20 cellular contexts compared by ENCODE assay signal in genomic region chr2:238955648-238956531, GRCh38.
DNase-seq lines count a peak whose midpoint lies in the region; ATAC-seq and TF ChIP-seq lines count a peak whose summit lies in the region.
"Had no signal": no experiment of that assay in that cellular context is flagged by ENCODE, and none has a peak within 500 bp of the region (broad histone marks: within the 10 kb centered on the region; RNA-seq: fewer than 3 reads in every experiment).

No MANE protein-coding gene starts in this region.

- H3K79me2 ChIP-seq in PC-3 (ENCODE audit: low read length) = no peaks in the 10 kb centered on the region

- H4K20me1 ChIP-seq in PC-3 (ENCODE audit: low read length) = no peaks in the 10 kb centered on the region

- no peak overlapping the region for H2AFZ ChIP-seq in PC-3 (ENCODE audit: low read length)

- H3K4me1 ChIP-seq in PC-3 (ENCODE audit: insufficient read depth, low read length) = peaks cover 15% of the 10 kb centered on the region
- H3K4me1 ChIP-seq: esophagus squamous epithelium, suprapubic skin had no signal

- no peak overlapping the region for H3K4me3 ChIP-seq in PC-3 (ENCODE audit: low read length)
- no peak overlapping the region for H3K4me3 ChIP-seq in fibroblast of pulmonary artery (replicated peaks; ENCODE audit: low read depth, low read length)
- H3K4me3 ChIP-seq: esophagus squamous epithelium, lung, suprapubic skin had no signal

- H3K9me3 ChIP-seq in PC-3 (ENCODE audit: low read length) = no peaks in the 10 kb centered on the region
- H3K9me3 ChIP-seq: esophagus squamous epithelium, SK-N-SH, suprapubic skin had no signal

- H3F3A ChIP-seq in PC-3 (ENCODE audit: low read length, unreplicated experiment) = no peaks in the 10 kb centered on the region

- H3K27me3 ChIP-seq in PC-3 (ENCODE audit: low read length) = no peaks in the 10 kb centered on the region

- no peak overlapping the region for H3K4me2 ChIP-seq in PC-3 (ENCODE audit: low read length)
- H3K4me2 ChIP-seq: SK-N-SH had no signal

- CTCF ChIA-PET in PC-3 (lab: Charles Lee) = no interaction called here

- TF ChIP-seq CTCF in PC-3 (conservative IDR thresholded peaks at IDR 0.05; ENCODE audit: low read depth, low read length) = no peak
- no peak for TF ChIP-seq CTCF in fibroblast of pulmonary artery (IDR thresholded peaks at IDR 0.05; ENCODE audit: low read length, missing control alignments)

- H3K9ac ChIP-seq in PC-3 (ENCODE audit: low read length) = no peak overlapping the region
- H3K9ac ChIP-seq: SK-N-SH had no signal

- H3K9me2 ChIP-seq in PC-3 (replicated peaks; ENCODE audit: low read length) = no peaks in the 10 kb centered on the region
- H3K9me2 ChIP-seq: SK-N-SH had no signal

- H3K36me3 ChIP-seq in PC-3 (ENCODE audit: low read depth, low read length) = no peaks in the 10 kb centered on the region
- H3K36me3 ChIP-seq: esophagus squamous epithelium, suprapubic skin had no signal

- POLR2A ChIA-PET in PC-3 (lab: Charles Lee; ENCODE audit: unreplicated experiment) = no interaction called here

- ATAC-seq in PC-3 (peak; percentile 57), HG03025 (IDR thresholded peaks at IDR 0.05; ENCODE audit: low FRiP score, unreplicated experiment) (no peak)
- ATAC-seq: naive thymus-derived CD8-positive, alpha-beta T cell; Panc1 had no signal

- DNase-seq in ELR (ENCODE audit: low read depth) (peak; percentile 69), PC-3 (peak; percentile 40), fibroblast of pulmonary artery (ENCODE audit: low read depth) (peak; percentile 29), posterior vena cava (ENCODE audit: low spot score) (peak; percentile 57), NCI-H1048 (lab: John Stamatoyannopoulos, UW) (no peak), NCI-H510A (lab: John Stamatoyannopoulos, UW) (no peak)
- DNase-seq in activated naive CD4-positive, alpha-beta T cell treated with anti-CD3 and anti-CD28 coated beads, Interleukin-2, amount 50 U/mL, for 16 hours = no peak
- DNase-seq: C1 segment of cervical spinal cord; esophagus squamous epithelium; Karpas-422; naive thymus-derived CD8-positive, alpha-beta T cell; NCI-H2171 treated with DMSO at 0.1 percent for 48 hours; NCI-H748 treated with DMSO at 0.1 percent for 48 hours; SK-N-SH; stimulated activated CD4-positive, alpha-beta T cell treated with anti-CD3 and anti-CD28 coated beads, Interleukin-12 subunit alpha, Interleukin-12 subunit beta, amount 100 ng/mL, for 4 hours; T-helper 9 cell had no signal

- H3K27ac ChIP-seq in PC-3 (ENCODE audit: low read length) = 0 out of 2 replicates have a peak overlapping the region, but pooled peaks have one; percentile 16
- H3K27ac ChIP-seq: suprapubic skin had no signal

- intact Hi-C loops in PC-3 (cut with micrococcal nuclease) = no loop called here
- intact Hi-C loops in posterior vena cava (cut with DNase I) = no loop called here

- BruUV-seq in PC-3 (replicated peaks; lab: Mats Ljungman, UMichigan) = no TSS peak

Comparison
In these comparisons a context has a peak if more than half of its experiments do, and no peak if none do; other contexts are left out.
1. DNase-seq: peak in ELR (single experiment), PC-3 (single experiment), fibroblast of pulmonary artery (single experiment) and posterior vena cava (single experiment); none in NCI-H1048 (single experiment), NCI-H510A (single experiment) and activated naive CD4-positive, alpha-beta T cell treated with anti-CD3 and anti-CD28 coated beads, Interleukin-2, amount 50 U/mL, for 16 hours (single experiment).